ENCODE assay signal across 2 cellular contexts in genomic region chr20:55583036-55583435, GRCh38.
TF ChIP-seq lines count a peak whose summit lies in the region.

No MANE protein-coding gene starts in this region.

TF ChIP-seq in GM12878, 131 proteins besides CTCF, POLR2A, EP300 and RAD21:
- TF ChIP-seq ZBTB40 (IDR thresholded peaks at IDR 0.05; ENCODE audit: borderline replicate concordance), result peak; percentile 50
- TF ChIP-seq BMI1 (IDR thresholded peaks at IDR 0.05; ENCODE audit: borderline replicate concordance), result no peak

TF ChIP-seq in WTC11, 78 proteins besides CTCF, POLR2A, EP300 and RAD21 (continued from another document):
- TF ChIP-seq USF1 (CRISPR knock-in tag; IDR thresholded peaks at IDR 0.05), result no peak
- TF ChIP-seq ZNF416 (CRISPR knock-in tag; IDR thresholded peaks at IDR 0.05), result no peak
- no peak for TF ChIP-seq TEAD4 (CRISPR knock-in tag; IDR thresholded peaks at IDR 0.05)
- TF ChIP-seq GRHL2 (CRISPR knock-in tag; IDR thresholded peaks at IDR 0.05; ENCODE audit: insufficient replicate concordance, severe bottlenecking), result no peak
- TF ChIP-seq RORB (CRISPR knock-in tag; IDR thresholded peaks at IDR 0.05), result no peak
TF ChIP-seq in WTC11: peak in this region for 0.
